Comparison of ENCODE assay signal across 1 cellular context in the genomic region with DNA sequence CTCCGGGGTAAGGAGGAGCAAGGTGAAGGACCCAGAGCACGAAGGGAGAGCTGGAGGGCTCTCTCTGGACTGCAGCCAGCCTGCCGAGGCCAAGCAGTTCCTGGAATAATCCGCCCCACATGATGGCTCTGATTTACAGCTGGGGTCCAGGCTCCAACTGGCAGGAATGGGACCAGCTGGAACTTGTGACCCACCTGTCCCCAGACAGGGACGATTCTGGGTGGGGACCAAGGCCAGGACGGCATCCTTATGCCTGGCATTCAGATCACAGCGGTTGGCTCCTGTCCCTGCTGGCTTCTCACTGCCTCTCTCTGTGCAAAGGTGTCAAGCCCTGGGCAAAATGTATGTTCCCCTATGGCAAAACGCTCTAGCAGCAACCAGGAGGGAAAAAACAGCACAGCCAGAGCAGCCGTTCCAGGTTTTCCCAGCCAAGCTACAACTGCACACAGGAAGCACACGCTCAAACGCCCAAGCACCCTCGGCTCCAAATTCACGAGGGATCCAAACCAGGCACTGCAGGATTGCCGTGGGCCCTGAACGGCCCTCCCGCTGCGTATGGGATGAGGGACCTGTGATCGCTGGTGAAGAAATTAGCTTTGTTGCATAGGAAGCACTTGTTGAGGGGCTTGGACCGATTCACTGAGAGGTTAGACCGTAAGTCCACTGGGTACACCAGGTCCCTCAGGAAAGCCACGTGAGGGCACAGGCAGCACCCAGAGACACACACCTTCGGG.
TF ChIP-seq lines count a peak whose summit lies in the region.

No MANE protein-coding gene starts in this region.

TF ChIP-seq in neural cell, 6 proteins besides CTCF, POLR2A, EP300 and RAD21 (continued from another document):
- TF ChIP-seq POLR2AphosphoS5 (IDR thresholded peaks at IDR 0.05), result no peak
